ENCODE assay signal across 6 cellular contexts in genomic region chr1:155174334-155175280, GRCh38.
DNase-seq lines count a peak whose midpoint lies in the region; ATAC-seq and TF ChIP-seq lines count a peak whose summit lies in the region.

No MANE protein-coding gene starts in this region.

- ATAC-seq in HG03175 (IDR thresholded peaks at IDR 0.05; ENCODE audit: unreplicated experiment) = no peak

- no peak for TF ChIP-seq CTCF in WI38 (IDR thresholded peaks at IDR 0.05; ENCODE audit: low read depth, low read length)
- TF ChIP-seq CTCF in fibroblast of mammary gland (conservative IDR thresholded peaks at IDR 0.05; ENCODE audit: control insufficient read depth, insufficient read depth, low read depth, low read length) = no peak

- H3K4me3 ChIP-seq in WI38 (ENCODE audit: low read depth, low read length) = peak overlapping the region; percentile 76
- H3K4me3 ChIP-seq in fibroblast of mammary gland (ENCODE audit: control insufficient read depth, low read depth, low read length) = peak overlapping the region; percentile 96

- DNase-seq in HuH-7.5 (ENCODE audit: low spot score) (peak; percentile 23), fibroblast of mammary gland (ENCODE audit: low read depth) (peak; percentile 14), superior temporal gyrus (ENCODE audit: extremely low spot score) (no peak)
- peak; percentile 49 for DNase-seq in stimulated activated CD4-positive, alpha-beta T cell treated with anti-CD3 and anti-CD28 coated beads, Interleukin-4, amount 100 ng/mL, for 24 hours
